8 cellular contexts compared by ENCODE assay signal in genomic region chr2:202267495-202267894, GRCh38. TPM values are rescaled to one million over a fixed set of nuclear protein-coding genes. Genes with fewer than 3 reads are reported as not detected.
A peak's percentile ranks its signal among the peaks of the same experiment; 100 is the strongest.
DNase-seq lines count a peak whose midpoint lies in the region; ATAC-seq and TF ChIP-seq lines count a peak whose summit lies in the region.

No MANE protein-coding gene starts in this region.

- DNase-seq in GM06990 (ENCODE audit: extremely low read depth, insufficient read length) (no peak), MM.1S (peak; percentile 11), epithelial cell of proximal tubule (ENCODE audit: low read depth) (no peak), prostate gland (ENCODE audit: low spot score) (no peak), GOT3 (lab: John Stamatoyannopoulos, UW) (no peak), NCI-H446 treated with DMSO at 0.1 percent for 48 hours (lab: John Stamatoyannopoulos, UW) (no peak)

- peak overlapping the region; percentile 98 for H3K9ac ChIP-seq in MM.1S (ENCODE audit: low read length)

- H3K4me1 ChIP-seq in MM.1S (ENCODE audit: low read length) = 0 out of 2 replicates have a peak, but pooled peaks cover 9% of the 10 kb centered on the region
- no peaks in the 10 kb centered on the region for H3K4me1 ChIP-seq in prostate gland (replicated peaks)

- H3K9me3 ChIP-seq in MM.1S (replicated peaks; ENCODE audit: insufficient read depth, low read length) (no peaks in the 10 kb centered on the region), prostate gland (no peaks in the 10 kb centered on the region)

- 23% methylated on average over 9 of the region's 9 CpGs for WGBS in prostate gland

- H4K20me1 ChIP-seq in MM.1S (ENCODE audit: insufficient read depth, low read length) = peaks cover 56% of the 10 kb centered on the region

- peak overlapping the region; percentile 96 for H3K4me2 ChIP-seq in MM.1S (ENCODE audit: low read depth, low read length)

- H3F3A ChIP-seq in MM.1S (ENCODE audit: insufficient read depth, low read length) = peaks cover 2% of the 10 kb centered on the region; the same call in 1 of the 2 replicates

- ATAC-seq in HG03442 (IDR thresholded peaks at IDR 0.05; ENCODE audit: unreplicated experiment) (no peak), HG03196 (IDR thresholded peaks at IDR 0.05; ENCODE audit: unreplicated experiment) (no peak)

- peaks cover 74% of the 10 kb centered on the region for H3K79me2 ChIP-seq in MM.1S (ENCODE audit: low read length)

- peak overlapping the region; percentile 99 for H3K4me3 ChIP-seq in GM06990 (replicated peaks; ENCODE audit: low read depth, low read length)
- peak overlapping the region; percentile 90 for H3K4me3 ChIP-seq in MM.1S (ENCODE audit: low read length)
- H3K4me3 ChIP-seq in epithelial cell of proximal tubule (ENCODE audit: low read depth, low read length) = peak overlapping the region; percentile 99
- peak overlapping the region; percentile 80 to 90 for H3K4me3 ChIP-seq in prostate gland

- H3K27me3 ChIP-seq in GM06990 (replicated peaks; ENCODE audit: control insufficient read depth, insufficient read depth, low read length) (no peaks in the 10 kb centered on the region), MM.1S (replicated peaks; ENCODE audit: insufficient read depth, low read length) (no peaks in the 10 kb centered on the region), prostate gland (replicated peaks; ENCODE audit: insufficient read depth) (no peaks in the 10 kb centered on the region)

- H2AFZ ChIP-seq in MM.1S (ENCODE audit: low read length) = no peak overlapping the region

- TF ChIP-seq CTCF in GM06990 (IDR thresholded peaks at IDR 0.05; ENCODE audit: insufficient read depth, low read length, poor library complexity, severe bottlenecking) (no peak), MM.1S (IDR thresholded peaks at IDR 0.05; ENCODE audit: low read length) (no peak), epithelial cell of proximal tubule (conservative IDR thresholded peaks at IDR 0.05; ENCODE audit: low read depth, low read length) (no peak), prostate gland (IDR thresholded peaks at IDR 0.05) (no peak)

- H3K36me3 ChIP-seq in GM06990 (ENCODE audit: control insufficient read depth, insufficient read depth, low read length) (no peaks in the 10 kb centered on the region; the same call in 1 of the 2 replicates), MM.1S (replicated peaks; ENCODE audit: insufficient read depth, low read length) (no peaks in the 10 kb centered on the region), prostate gland (no peaks in the 10 kb centered on the region)

- H3K27ac ChIP-seq in MM.1S (ENCODE audit: low read length) = peak overlapping the region; percentile 93; the same call in 1 of the 2 replicates
- H3K27ac ChIP-seq in prostate gland = no peak overlapping the region

- TF ChIP-seq POLR2A in prostate gland (IDR thresholded peaks at IDR 0.05) = no peak

- no peaks in the 10 kb centered on the region for H3K9me2 ChIP-seq in MM.1S (replicated peaks; ENCODE audit: insufficient read depth, low read length)

- intact Hi-C loops in prostate gland (cut with DNase I) = loop anchor here (5.0 kb wide), 1 partner anchor 110 kb away; the partner anchor contains the start of gene BMPR2

RNA-seq across cellular contexts. Expression of gene NOP58, which starts 1.9 kb away (rescaled TPM):
- 79.0 and 96.7 TPM in 2 replicates for total RNA-seq in epithelial cell of proximal tubule
- total RNA-seq in prostate gland = 10 to 100 TPM; 47.6 to 73.2 TPM

RNA-seq across cellular contexts. Expression of gene SUMO1, which starts 29.1 kb away (rescaled TPM):
- 121 and 129 TPM in 2 replicates for total RNA-seq in epithelial cell of proximal tubule
- total RNA-seq in prostate gland = 10 to 100 TPM; 70.4 to 95.4 TPM
